ENCODE assay signal across 25 cellular contexts in the genomic region with DNA sequence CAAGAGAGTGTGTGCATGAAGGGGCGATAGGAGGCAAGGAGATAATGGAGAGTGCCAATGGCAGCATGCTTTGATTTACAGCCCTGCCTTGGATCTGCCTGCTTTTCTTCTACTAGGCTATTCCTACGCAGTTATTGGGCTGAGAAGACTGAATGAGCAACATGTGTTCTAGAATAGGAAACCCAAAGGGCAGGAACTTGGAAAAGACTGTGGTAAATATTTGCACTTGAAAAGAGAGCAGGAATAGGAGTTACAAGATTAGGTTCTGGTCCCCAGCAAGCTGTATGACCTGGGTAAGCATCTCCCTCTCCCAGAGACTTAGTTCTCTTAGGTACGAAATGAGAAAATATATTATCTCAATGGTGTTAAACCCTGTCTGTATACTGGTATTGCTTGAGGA.
"Had no signal": no experiment of that assay in that cellular context is flagged by ENCODE, and none has a peak within 500 bp of the region (broad histone marks: within the 10 kb centered on the region; RNA-seq: fewer than 3 reads in every experiment).

No MANE protein-coding gene starts in this region.

- H3K4me1 ChIP-seq: esophagus muscularis mucosa, foreskin keratinocyte, gastroesophageal sphincter, heart left ventricle, left lung, lower lobe of right lung had no signal

- H3K36me3 ChIP-seq: esophagus muscularis mucosa, gastroesophageal sphincter, heart left ventricle, left lung, lower lobe of right lung had no signal

- ATAC-seq: foreskin keratinocyte, gastroesophageal sphincter, heart left ventricle, left colon, left lung, left ventricle myocardium superior, lower lobe of right lung, mucosa of descending colon had no signal

- H3K27me3 ChIP-seq: esophagus muscularis mucosa, gastroesophageal sphincter, heart left ventricle, hepatocyte, left lung had no signal

- H3K9me3 ChIP-seq: esophagus muscularis mucosa, gastroesophageal sphincter, left lung, lower lobe of right lung, mucosa of descending colon had no signal

- DNase-seq: dermis blood vessel endothelial cell; dorsolateral prefrontal cortex; effector CD4-positive, alpha-beta T cell; effector memory CD4-positive, alpha-beta T cell; foreskin keratinocyte; heart left ventricle; hypothalamus; immature natural killer cell; islet precursor cell; kidney; kidney glomerular epithelial cell; left colon; left lung; left ventricle myocardium superior; lower lobe of right lung; mesenchymal stem cell; mucosa of descending colon; naive B cell had no signal

- H3K4me2 ChIP-seq: hepatocyte had no signal

- H3K27ac ChIP-seq: coronary artery, dorsolateral prefrontal cortex, esophagus muscularis mucosa, foreskin keratinocyte, gastroesophageal sphincter, heart left ventricle, hepatocyte, left lung, lower lobe of right lung had no signal

- FAIRE-seq: colon, endothelial cell of umbilical vein, frontal cortex, kidney had no signal

- H3K4me3 ChIP-seq: coronary artery, dorsolateral prefrontal cortex, esophagus muscularis mucosa, gastroesophageal sphincter, heart left ventricle, hepatocyte, left lung, lower lobe of right lung, mucosa of descending colon had no signal
